ENCODE assay signal across 17 cellular contexts in genomic region chr9:83423815-83424707, GRCh38.
"Had no signal": no experiment of that assay in that cellular context is flagged by ENCODE, and none has a peak within 500 bp of the region (broad histone marks: within the 10 kb centered on the region; RNA-seq: fewer than 3 reads in every experiment).

No MANE protein-coding gene starts in this region.

- H3K4me1 ChIP-seq: breast epithelium, psoas muscle had no signal

- DNase-seq: activated CD4-positive, alpha-beta memory T cell treated with anti-CD3 and anti-CD28 coated beads for 36 hours; activated CD4-positive, alpha-beta T cell treated with anti-CD3 and anti-CD28 coated beads for 1 hour; activated gamma-delta T cell; activated naive CD8-positive, alpha-beta T cell treated with anti-CD3 and anti-CD28 coated beads for 36 hours; activated T-cell treated with anti-CD3 and anti-CD28 coated beads, Interleukin-2, amount 50 U/mL, for 4 hours; immature natural killer cell; nucleus accumbens; psoas muscle; sigmoid colon; stimulated activated CD4-positive, alpha-beta T cell treated with anti-CD3 and anti-CD28 coated beads, Interleukin-2, amount 100 ng/mL, for 24 hours; stimulated activated naive B cell treated with anti-CD40 and anti-IgM and Interleukin-4, amounts not matched to agents 10 μg/mL and 1 μg/mL and 100 μg/mL, for 72 hours; transverse colon had no signal

- ATAC-seq: activated T-cell treated with anti-CD3 and anti-CD28 coated beads, Interleukin-2, amount 50 U/mL, for 4 hours; esophagus mucosa; natural killer cell treated with Interleukin-12 subunit alpha and Interleukin-12 subunit beta and Interleukin-15 and Interleukin-18, amount 100 ng/mL, for 72 hours; psoas muscle; stimulated activated naive B cell treated with anti-CD40 and anti-IgM and Interleukin-4, amounts not matched to agents 10 μg/mL and 1 μg/mL and 100 μg/mL, for 72 hours had no signal

- H3K4me3 Mint-ChIP-seq: activated CD4-positive, alpha-beta memory T cell treated with anti-CD3 and anti-CD28 coated beads for 36 hours; activated naive CD8-positive, alpha-beta T cell treated with anti-CD3 and anti-CD28 coated beads for 36 hours; activated T-cell treated with anti-CD3 and anti-CD28 coated beads, Interleukin-2, amount 50 U/mL, for 4 hours; immature natural killer cell; natural killer cell treated with Interleukin-12 subunit alpha and Interleukin-12 subunit beta and Interleukin-15 and Interleukin-18, amount 100 ng/mL, for 72 hours; stimulated activated naive B cell treated with anti-CD40 and anti-IgM and Interleukin-4, amounts not matched to agents 10 μg/mL and 1 μg/mL and 100 μg/mL, for 72 hours; T-helper 1 cell treated with Interleukin-12 subunit alpha and Interleukin-12 subunit beta and Interleukin-4 antibody, amounts not matched to agents 30 μg/mL and 1 μg/mL, for 36 hours had no signal

- H3K9me3 Mint-ChIP-seq: activated CD4-positive, alpha-beta memory T cell treated with anti-CD3 and anti-CD28 coated beads for 36 hours; activated naive CD8-positive, alpha-beta T cell treated with anti-CD3 and anti-CD28 coated beads for 36 hours; activated T-cell treated with anti-CD3 and anti-CD28 coated beads, Interleukin-2, amount 50 U/mL, for 4 hours; immature natural killer cell; natural killer cell treated with Interleukin-12 subunit alpha and Interleukin-12 subunit beta and Interleukin-15 and Interleukin-18, amount 100 ng/mL, for 72 hours; stimulated activated naive B cell treated with anti-CD40 and anti-IgM and Interleukin-4, amounts not matched to agents 10 μg/mL and 1 μg/mL and 100 μg/mL, for 72 hours; T-helper 1 cell treated with Interleukin-12 subunit alpha and Interleukin-12 subunit beta and Interleukin-4 antibody, amounts not matched to agents 30 μg/mL and 1 μg/mL, for 36 hours had no signal

- H3K27me3 Mint-ChIP-seq: activated CD4-positive, alpha-beta memory T cell treated with anti-CD3 and anti-CD28 coated beads for 36 hours; activated naive CD8-positive, alpha-beta T cell treated with anti-CD3 and anti-CD28 coated beads for 36 hours; natural killer cell treated with Interleukin-12 subunit alpha and Interleukin-12 subunit beta and Interleukin-15 and Interleukin-18, amount 100 ng/mL, for 72 hours; stimulated activated naive B cell treated with anti-CD40 and anti-IgM and Interleukin-4, amounts not matched to agents 10 μg/mL and 1 μg/mL and 100 μg/mL, for 72 hours had no signal

- H3K27me3 ChIP-seq: breast epithelium, sigmoid colon, transverse colon had no signal

- H3K4me3 ChIP-seq: breast epithelium, psoas muscle, sigmoid colon, transverse colon had no signal

- FAIRE-seq: endometrium had no signal

- H3K36me3 ChIP-seq: breast epithelium, sigmoid colon, transverse colon had no signal

- H3K4me1 Mint-ChIP-seq: activated naive CD8-positive, alpha-beta T cell treated with anti-CD3 and anti-CD28 coated beads for 36 hours; immature natural killer cell; stimulated activated naive B cell treated with anti-CD40 and anti-IgM and Interleukin-4, amounts not matched to agents 10 μg/mL and 1 μg/mL and 100 μg/mL, for 72 hours had no signal

- H3K9me3 ChIP-seq: breast epithelium, psoas muscle, sigmoid colon, transverse colon had no signal

- H3K36me3 Mint-ChIP-seq: activated CD4-positive, alpha-beta memory T cell treated with anti-CD3 and anti-CD28 coated beads for 36 hours; activated naive CD8-positive, alpha-beta T cell treated with anti-CD3 and anti-CD28 coated beads for 36 hours; natural killer cell treated with Interleukin-12 subunit alpha and Interleukin-12 subunit beta and Interleukin-15 and Interleukin-18, amount 100 ng/mL, for 72 hours; stimulated activated naive B cell treated with anti-CD40 and anti-IgM and Interleukin-4, amounts not matched to agents 10 μg/mL and 1 μg/mL and 100 μg/mL, for 72 hours had no signal

- H3K27ac Mint-ChIP-seq: activated CD4-positive, alpha-beta memory T cell treated with anti-CD3 and anti-CD28 coated beads for 36 hours; activated naive CD8-positive, alpha-beta T cell treated with anti-CD3 and anti-CD28 coated beads for 36 hours; immature natural killer cell; natural killer cell treated with Interleukin-12 subunit alpha and Interleukin-12 subunit beta and Interleukin-15 and Interleukin-18, amount 100 ng/mL, for 72 hours; stimulated activated naive B cell treated with anti-CD40 and anti-IgM and Interleukin-4, amounts not matched to agents 10 μg/mL and 1 μg/mL and 100 μg/mL, for 72 hours; T-helper 1 cell treated with Interleukin-12 subunit alpha and Interleukin-12 subunit beta and Interleukin-4 antibody, amounts not matched to agents 30 μg/mL and 1 μg/mL, for 36 hours had no signal

- H3K27ac ChIP-seq: breast epithelium, psoas muscle, sigmoid colon, transverse colon had no signal
